Comparison of ENCODE assay signal across 8 cellular contexts in the genomic region with DNA sequence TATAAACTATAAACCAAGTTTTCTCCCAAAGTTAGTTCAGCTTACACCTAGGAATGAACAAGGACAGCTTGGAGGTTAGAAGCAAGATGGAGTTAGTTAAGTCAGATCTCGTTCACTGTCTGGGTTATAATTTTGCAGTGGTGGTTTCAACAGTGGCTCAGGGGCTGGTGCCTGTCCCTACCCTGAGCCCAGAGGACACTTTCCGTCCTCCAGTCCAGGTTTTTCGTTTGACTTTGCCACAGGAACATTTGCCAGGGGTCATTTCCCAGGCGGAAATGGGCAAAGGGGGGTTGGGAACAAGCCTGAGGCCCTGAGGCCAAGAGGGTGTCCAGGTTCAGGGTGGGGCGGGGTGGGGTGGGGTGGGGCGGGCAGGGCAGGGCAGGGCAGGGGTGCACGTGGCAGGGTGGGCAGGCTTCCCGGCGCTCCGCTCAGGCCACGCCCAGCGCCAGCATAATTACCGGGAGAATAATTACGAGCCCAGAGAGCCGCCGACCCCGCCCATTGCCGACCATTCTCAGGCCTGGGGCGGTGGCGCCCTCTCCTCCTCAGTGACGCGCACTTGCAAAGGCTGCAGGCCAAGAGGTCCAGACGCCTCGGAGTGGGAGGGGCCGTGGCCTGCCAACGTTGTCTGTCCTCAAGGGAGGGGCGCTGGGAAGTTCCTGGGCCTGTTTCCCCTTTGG.
DNase-seq lines count a peak whose midpoint lies in the region; ATAC-seq and TF ChIP-seq lines count a peak whose summit lies in the region.

No MANE protein-coding gene starts in this region.

- no peaks in the 10 kb centered on the region for H3K36me3 ChIP-seq in PC-3 (ENCODE audit: low read depth, low read length)
- no peaks in the 10 kb centered on the region for H3K36me3 ChIP-seq in esophagus squamous epithelium
- no peaks in the 10 kb centered on the region for H3K36me3 ChIP-seq in muscle layer of colon (ENCODE audit: insufficient read depth, low read length)

- peak in 1 of 4 donors; percentile 18 for TF ChIP-seq POLR2A in esophagus squamous epithelium (IDR thresholded peaks at IDR 0.05)

- H3K4me1 ChIP-seq in PC-3 (ENCODE audit: insufficient read depth, low read length) (peaks cover 21% of the 10 kb centered on the region; the same call in 1 of the 2 replicates), esophagus squamous epithelium (peaks cover 40 to 65% (median 48%) of the 10 kb centered on the region in 3 donors), muscle layer of colon (ENCODE audit: insufficient read depth, low read length) (peaks cover 6% of the 10 kb centered on the region)

- H3F3A ChIP-seq in PC-3 (ENCODE audit: low read length, unreplicated experiment) = no peaks in the 10 kb centered on the region

- peak; percentile 75 for DNase-seq in AG08395 (ENCODE audit: low spot score)
- DNase-seq in HFF-Myc (ENCODE audit: extremely low read depth, low read depth) = peak; percentile 36
- DNase-seq in PC-3 = peak; percentile 70
- DNase-seq in esophagus squamous epithelium (lab: John Stamatoyannopoulos, UW) = peak; percentile 49

- H2AFZ ChIP-seq in PC-3 (ENCODE audit: low read length) = peak overlapping the region; percentile 78

- intact Hi-C loops in PC-3 (cut with micrococcal nuclease) (loop anchor here (2.0 kb wide), 2 partner anchors 38 to 70 kb away; partner anchors contain the start of gene KLF13), esophagus squamous epithelium (cut with DNase I) (loop anchor here (10.0 kb wide), 1 partner anchor 182 kb away; no protein-coding TSS in a partner anchor)

- H3K9me2 ChIP-seq in PC-3 (replicated peaks; ENCODE audit: low read length) = no peaks in the 10 kb centered on the region

- 7 to 12% methylated on average over 3 to 8 of the region's 27 CpGs for WGBS in esophagus squamous epithelium, 2 donors

- H3K4me2 ChIP-seq in PC-3 (ENCODE audit: low read length) = peak overlapping the region; percentile 75

- POLR2A ChIA-PET in PC-3 (lab: Charles Lee; ENCODE audit: unreplicated experiment) = no interaction called here

- BruUV-seq in PC-3 (replicated peaks; lab: Mats Ljungman, UMichigan) = no TSS peak

- no peak overlapping the region for H3K4me3 ChIP-seq in HFF-Myc (replicated peaks; ENCODE audit: low read depth, low read length)
- H3K4me3 ChIP-seq in PC-3 (ENCODE audit: low read length) = peak overlapping the region; percentile 51; the same call in 1 of the 2 replicates
- H3K4me3 ChIP-seq in esophagus squamous epithelium = peak overlapping the region in 3 of 4 donors; percentile 15 to 40 (median 17)
- H3K4me3 ChIP-seq in muscle layer of colon (ENCODE audit: low read depth in 1 of 2, low read length in 2 of 2) = no peak overlapping the region

- H3K9ac ChIP-seq in PC-3 (ENCODE audit: low read length) (no peak overlapping the region; the same call in 1 of the 2 replicates), muscle layer of colon (ENCODE audit: low read length) (no peak overlapping the region)

- H3K27me3 ChIP-seq in PC-3 (ENCODE audit: low read length) (0 out of 2 replicates have a peak, but pooled peaks cover 2% of the 10 kb centered on the region), esophagus squamous epithelium (no peaks in the 10 kb centered on the region), muscle layer of colon (ENCODE audit: control insufficient read depth in 1 of 2, insufficient read depth in 2 of 2, low read length in 2 of 2) (no peaks in the 10 kb centered on the region)

- CTCF ChIA-PET in PC-3 (lab: Charles Lee) = no interaction called here

- ATAC-seq in PC-3 = peak; percentile 82
- ATAC-seq in HG03442 (IDR thresholded peaks at IDR 0.05; ENCODE audit: unreplicated experiment) = no peak
- ATAC-seq in GM21447 (IDR thresholded peaks at IDR 0.05; ENCODE audit: unreplicated experiment) = no peak
- no peak for ATAC-seq in GM21390 (IDR thresholded peaks at IDR 0.05; ENCODE audit: unreplicated experiment)

- peak overlapping the region; percentile 36; the same call in 1 of the 2 replicates for H3K27ac ChIP-seq in PC-3 (ENCODE audit: low read length)
- H3K27ac ChIP-seq in esophagus squamous epithelium = peak overlapping the region; percentile 74 to 93 (median 83)
- peak overlapping the region; percentile 23 for H3K27ac ChIP-seq in muscle layer of colon (ENCODE audit: low read depth, low read length)

- TF ChIP-seq CTCF in HFF-Myc (IDR thresholded peaks at IDR 0.05; ENCODE audit: low read depth, low read length, missing control alignments) (no peak), PC-3 (conservative IDR thresholded peaks at IDR 0.05; ENCODE audit: low read depth, low read length) (no peak), esophagus squamous epithelium (IDR thresholded peaks at IDR 0.05) (no peak)

- no peaks in the 10 kb centered on the region for H4K20me1 ChIP-seq in PC-3 (ENCODE audit: low read length)

- H3K9me3 ChIP-seq in PC-3 (ENCODE audit: low read length) (no peaks in the 10 kb centered on the region), esophagus squamous epithelium (no peaks in the 10 kb centered on the region), muscle layer of colon (ENCODE audit: low read length) (no peaks in the 10 kb centered on the region)

- H3K79me2 ChIP-seq in PC-3 (ENCODE audit: low read length) = no peaks in the 10 kb centered on the region

Comparison
In these comparisons a context has a peak if more than half of its experiments do, and no peak if none do; other contexts are left out.
1. H3K4me3 ChIP-seq: peak in PC-3 (single experiment) and esophagus squamous epithelium (3 of 4); none in HFF-Myc (single experiment) and muscle layer of colon (0 of 2).
2. H3K27ac ChIP-seq: peak in every context shown above with its lines; median percentile 83 in esophagus squamous epithelium; 36 in PC-3; 23 in muscle layer of colon.
3. Peak in every context shown above with its lines, with median percentiles within 50 percentile points of each other: DNase-seq.